12 cellular contexts compared by ENCODE assay signal in the genomic region with DNA sequence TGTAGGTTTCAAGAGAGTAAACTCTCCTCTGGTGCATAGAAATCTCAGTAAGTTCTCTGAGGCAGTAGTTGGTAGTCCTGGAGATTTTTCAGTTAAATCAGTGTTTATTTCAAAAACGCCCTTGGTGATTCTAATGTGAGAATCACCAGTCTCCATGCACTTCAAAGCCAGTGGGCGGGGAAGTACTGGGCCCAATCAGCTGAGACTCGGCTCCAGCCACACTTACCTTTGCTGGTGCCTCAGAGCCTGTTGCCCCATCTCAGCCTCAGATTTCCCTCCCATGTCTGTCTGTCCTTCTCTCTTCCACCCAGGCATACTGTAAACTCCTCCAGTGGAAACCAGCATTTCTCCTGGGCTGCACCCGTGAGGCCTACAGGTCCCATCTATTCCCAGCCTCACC. TPM values are rescaled to one million over a fixed set of nuclear protein-coding genes. Genes with fewer than 3 reads are reported as not detected.
DNase-seq lines count a peak whose midpoint lies in the region; ATAC-seq and TF ChIP-seq lines count a peak whose summit lies in the region.
"Had no signal": no experiment of that assay in that cellular context is flagged by ENCODE, and none has a peak within 500 bp of the region (broad histone marks: within the 10 kb centered on the region; RNA-seq: fewer than 3 reads in every experiment).

No MANE protein-coding gene starts in this region.

- peak overlapping the region; percentile 71 for H3K27ac Mint-ChIP-seq in activated naive CD8-positive, alpha-beta T cell treated with anti-CD3 and anti-CD28 coated beads, Interleukin-2, amount 10 ng/mL, durations not matched to agents 7 days and 5 days

- H3K27me3 ChIP-seq in layer of hippocampus (ENCODE audit: control insufficient read depth, insufficient read depth, low read length) = no peaks in the 10 kb centered on the region
- H3K27me3 ChIP-seq in left lung = no peaks in the 10 kb centered on the region

- H3K36me3 Mint-ChIP-seq in activated naive CD8-positive, alpha-beta T cell treated with anti-CD3 and anti-CD28 coated beads, Interleukin-2, amount 10 ng/mL, durations not matched to agents 7 days and 5 days = no peaks in the 10 kb centered on the region

- H3K4me1 ChIP-seq in left lung = peaks cover 0 to 38% of the 10 kb centered on the region in 2 donors
- H3K4me1 ChIP-seq: prostate gland had no signal

- peaks cover 19% of the 10 kb centered on the region for H3K4me1 Mint-ChIP-seq in activated naive CD8-positive, alpha-beta T cell treated with anti-CD3 and anti-CD28 coated beads, Interleukin-2, amount 10 ng/mL, durations not matched to agents 7 days and 5 days

- H3K27ac ChIP-seq in layer of hippocampus (ENCODE audit: low read depth, low read length) (peak overlapping the region; percentile 5), left lung (peak overlapping the region in 1 of 2 donors; percentile 68)

- H3K9me3 ChIP-seq in left lung = no peaks in the 10 kb centered on the region
- H3K9me3 ChIP-seq: prostate gland had no signal

- DNase-seq in stimulated activated CD4-positive, alpha-beta T cell treated with anti-CD3 and anti-CD28 coated beads, Interleukin-1b, Interleukin-23, amount 100 ng/mL, for 48 hours = peak; percentile 44
- DNase-seq in stimulated activated CD4-positive, alpha-beta T cell treated with anti-CD3 and anti-CD28 coated beads, Interleukin-2, amount 100 ng/mL, for 48 hours = no peak
- DNase-seq in activated naive CD8-positive, alpha-beta T cell treated with anti-CD3 and anti-CD28 coated beads, Interleukin-2, amount 10 ng/mL, durations not matched to agents 7 days and 5 days = no peak
- DNase-seq in RPMI8226 = no peak
- DNase-seq in left lung = no peak
- no peak for DNase-seq in NCI-H1417 (lab: John Stamatoyannopoulos, UW)
- DNase-seq: NCI-H146 had no signal

- no peaks in the 10 kb centered on the region for H3K9me3 Mint-ChIP-seq in activated naive CD8-positive, alpha-beta T cell treated with anti-CD3 and anti-CD28 coated beads, Interleukin-2, amount 10 ng/mL, durations not matched to agents 7 days and 5 days

- POLR2A ChIA-PET in activated naive CD8-positive, alpha-beta T cell treated with anti-CD3 and anti-CD28 coated beads, Interleukin-2, amount 10 ng/mL, durations not matched to agents 7 days and 5 days (lab: Charles Lee) = interaction anchor here (0.9 kb wide), 1 partner anchor 8 kb away, joined by 5 read pairs; no protein-coding TSS in a partner anchor

- no peaks in the 10 kb centered on the region for H3K36me3 ChIP-seq in left lung
- H3K36me3 ChIP-seq: prostate gland had no signal

- peaks cover 5% of the 10 kb centered on the region for H3K27me3 Mint-ChIP-seq in activated naive CD8-positive, alpha-beta T cell treated with anti-CD3 and anti-CD28 coated beads, Interleukin-2, amount 10 ng/mL, durations not matched to agents 7 days and 5 days

- no peak for ATAC-seq in activated naive CD8-positive, alpha-beta T cell treated with anti-CD3 and anti-CD28 coated beads, Interleukin-2, amount 10 ng/mL, durations not matched to agents 7 days and 5 days (ENCODE audit: low read depth)
- ATAC-seq in GM18858 (IDR thresholded peaks at IDR 0.05; ENCODE audit: unreplicated experiment) (no peak), left lung (no peak)
- ATAC-seq: Panc1 had no signal

- H3K4me3 Mint-ChIP-seq in activated naive CD8-positive, alpha-beta T cell treated with anti-CD3 and anti-CD28 coated beads, Interleukin-2, amount 10 ng/mL, durations not matched to agents 7 days and 5 days = peak overlapping the region; percentile 65

- TF ChIP-seq CTCF in left lung (IDR thresholded peaks at IDR 0.05) = no peak

- no peak overlapping the region for H3K4me3 ChIP-seq in left lung
- H3K4me3 ChIP-seq: coronary artery, prostate gland had no signal

- intact Hi-C loops in left lung (cut with DNase I) = loop anchor here in 1 of 2 donors (10.0 kb wide), 2 partner anchors 53 to 597 kb away; no protein-coding TSS in a partner anchor

RNA-seq across cellular contexts. Expression of gene MGST2, which starts 7.4 kb away (rescaled TPM):
- 10 to 100 TPM; 10.8 to 11.0 TPM for total RNA-seq in activated naive CD8-positive, alpha-beta T cell treated with anti-CD3 and anti-CD28 coated beads, Interleukin-2, amount 10 ng/mL, durations not matched to agents 7 days and 5 days
- total RNA-seq in left lung = 10 to 100 TPM; 60.8 to 63.1 TPM

Comparison
In these comparisons a context has a peak if more than half of its experiments do, and no peak if none do; other contexts are left out.
1. RNA of gene MGST2, which starts 7.4 kb away (total RNA-seq): 60.8 to 63.1 TPM in left lung; 10.8 to 11.0 TPM in activated naive CD8-positive, alpha-beta T cell treated with anti-CD3 and anti-CD28 coated beads, Interleukin-2, amount 10 ng/mL, durations not matched to agents 7 days and 5 days; every median in the first group is over 4 times any median in the second.